19 cellular contexts compared by ENCODE assay signal in genomic region chr17:17963066-17963465, GRCh38.
"Had no signal": no experiment of that assay in that cellular context is flagged by ENCODE, and none has a peak within 500 bp of the region (broad histone marks: within the 10 kb centered on the region; RNA-seq: fewer than 3 reads in every experiment).

No MANE protein-coding gene starts in this region.

- DNase-seq: activated CD4-positive, alpha-beta T cell treated with anti-CD3 and anti-CD28 coated beads, Interleukin-2, amount 10 ng/mL, durations not matched to agents 24 days and 14 days; activated CD4-positive, CD25-positive, alpha-beta regulatory T cell; activated CD8-positive, alpha-beta memory T cell treated with anti-CD3 and anti-CD28 coated beads, Interleukin-2, amount 50 U/mL, for 4 hours; activated naive CD4-positive, alpha-beta T cell treated with anti-CD3 and anti-CD28 coated beads, Interleukin-2, amount 50 U/mL, for 16 hours; activated T-cell treated with anti-CD3 and anti-CD28 coated beads, Interleukin-2, amount 50 U/mL, for 4 hours; adrenal gland; dermis blood vessel endothelial cell; effector memory CD8-positive, alpha-beta T cell; esophagus squamous epithelium; islet precursor cell; sigmoid colon; stimulated activated CD4-positive, alpha-beta T cell treated with anti-CD3 and anti-CD28 coated beads, Interleukin-1b, Interleukin-23, amount 100 ng/mL, for 48 hours; stimulated activated CD8-positive, alpha-beta memory T cell treated with anti-CD3 and anti-CD28 coated beads, Interleukin-4, amount 100 ng/mL, for 48 hours; stimulated activated naive CD4-positive, alpha-beta T cell; T1000; upper lobe of left lung had no signal

- H3K4me3 ChIP-seq: adrenal gland, esophagus squamous epithelium, hepatocyte, sigmoid colon, upper lobe of left lung had no signal

- H3K9me3 ChIP-seq: adrenal gland, esophagus squamous epithelium, sigmoid colon, upper lobe of left lung had no signal

- H3K36me3 ChIP-seq: adrenal gland, sigmoid colon, upper lobe of left lung had no signal

- H2AFZ ChIP-seq: hepatocyte, parathyroid adenoma had no signal

- H3K27me3 ChIP-seq: adrenal gland, esophagus squamous epithelium, hepatocyte, sigmoid colon, upper lobe of left lung had no signal

- H3K27ac ChIP-seq: hepatocyte, parathyroid adenoma, sigmoid colon, upper lobe of left lung had no signal

- ATAC-seq: activated T-cell treated with anti-CD3 and anti-CD28 coated beads, Interleukin-2, amount 50 U/mL, for 4 hours; effector memory CD8-positive, alpha-beta T cell; left lobe of liver had no signal

- H3K9ac ChIP-seq: parathyroid adenoma had no signal

- H3K4me2 ChIP-seq: hepatocyte had no signal
